ENCODE assay signal across 9 cellular contexts in genomic region chr11:73048446-73048845, GRCh38.
A peak's percentile ranks its signal among the peaks of the same experiment; 100 is the strongest.
DNase-seq lines count a peak whose midpoint lies in the region; ATAC-seq, FAIRE-seq and TF ChIP-seq lines count a peak whose summit lies in the region.
"Had no signal": no experiment of that assay in that cellular context is flagged by ENCODE, and none has a peak within 500 bp of the region (broad histone marks: within the 10 kb centered on the region; RNA-seq: fewer than 3 reads in every experiment).

No MANE protein-coding gene starts in this region.

- RAD21 ChIA-PET in GM12878 (lab: Charles Lee; ENCODE audit: unreplicated experiment) = interaction anchor here (0.8 to 2.3 kb wide), 9 partner anchors 10 to 115 kb away, joined by 3 to 8 read pairs (median 6); partner anchors contain the start of gene FCHSD2

- H3K27me3 ChIP-seq in left ventricle myocardium inferior (ENCODE audit: low read depth) = no peaks in the 10 kb centered on the region
- no peaks in the 10 kb centered on the region for H3K27me3 ChIP-seq in GM12878 (replicated peaks in 1 of 2; ENCODE audit: control insufficient read depth in 2 of 2, insufficient read depth in 2 of 2, low read length in 1 of 2)

- TF ChIP-seq CTCF in left ventricle myocardium inferior (IDR thresholded peaks at IDR 0.05; ENCODE audit: borderline replicate concordance) = no peak
- no peak for TF ChIP-seq CTCF in GM12878 (IDR thresholded peaks at IDR 0.05 in 2 of 3, conservative IDR thresholded peaks at IDR 0.05 in 1 of 3; ENCODE audit: control insufficient read depth in 2 of 3, extremely low read depth in 1 of 3, insufficient read depth in 1 of 3, low read depth in 3 of 3, low read length in 3 of 3)

- H3K4me2 ChIP-seq in GM12878 (ENCODE audit: control insufficient read depth, insufficient read depth) = peak overlapping the region; percentile 98

- no peak for ATAC-seq in Right ventricle myocardium superior (ENCODE audit: poor library complexity)
- peak; percentile 4 for ATAC-seq in HG03342 (IDR thresholded peaks at IDR 0.05; ENCODE audit: unreplicated experiment)
- ATAC-seq in GM12878 = peak; percentile 19
- no peak for ATAC-seq in GM21825 (IDR thresholded peaks at IDR 0.05; ENCODE audit: unreplicated experiment)
- ATAC-seq in GM21576 (IDR thresholded peaks at IDR 0.05; ENCODE audit: unreplicated experiment) = no peak

- SMC1A ChIA-PET in GM12878 (lab: Charles Lee; ENCODE audit: uncharacterized antibody, unreplicated experiment) = interaction anchor here (0.7 to 2.5 kb wide), 25 partner anchors 9 to 930 kb away, joined by 3 to 13 read pairs (median 4); partner anchors contain the start of gene FCHSD2

- peaks cover 30% of the 10 kb centered on the region for H3K4me1 ChIP-seq in left ventricle myocardium inferior
- H3K4me1 ChIP-seq in GM12878 (ENCODE audit: control insufficient read depth, insufficient read depth, low read length) = peaks cover 44% of the 10 kb centered on the region

- FAIRE-seq in GM12878 (lab: Jason Lieb, UNC) (no peak), urothelium cell line (lab: Jason Lieb, UNC) (no peak)

- H3K9ac ChIP-seq in GM12878 (ENCODE audit: control insufficient read depth, insufficient read depth, low read length) = peak overlapping the region; percentile 69

- BruUV-seq in GM12878 (replicated peaks; lab: Mats Ljungman, UMichigan) = TSS peak; percentile 8

- intact Hi-C loops in left ventricle myocardium inferior (cut with micrococcal nuclease) (no loop called here), Right ventricle myocardium superior (cut with DNase I) (no loop called here), GM12878 (cut with micrococcal nuclease; ENCODE audit: unreplicated experiment) (no loop called here)

- POLR2A ChIA-PET in GM12878 (lab: Charles Lee) = interaction anchor here (0.8 to 1.9 kb wide), 4 partner anchors 9 to 110 kb away, joined by 3 to 10 read pairs (median 4); no protein-coding TSS in a partner anchor

- no peaks in the 10 kb centered on the region for H3K36me3 ChIP-seq in left ventricle myocardium inferior
- H3K36me3 ChIP-seq in GM12878 (ENCODE audit: control insufficient read depth in 2 of 2, insufficient read depth in 2 of 2, low read length in 1 of 2) = peaks cover 0 to 6% of the 10 kb centered on the region in 2 experiments; a peak in 3 of 4 replicates

- CTCF ChIA-PET in GM12878 (lab: Yijun Ruan, JAX) = interaction anchor here (0.9 to 3.8 kb wide), 7 partner anchors 28 to 129 kb away, joined by 3 to 15 read pairs (median 4); no protein-coding TSS in a partner anchor

- no peak for TF ChIP-seq POLR2A in GM12878 (IDR thresholded peaks at IDR 0.05; ENCODE audit: low read depth, low read length)

- no peak for TF ChIP-seq EP300 in GM12878 (IDR thresholded peaks at IDR 0.05; ENCODE audit: borderline replicate concordance in 1 of 2, control insufficient read depth in 1 of 2, low read depth in 2 of 2, low read length in 2 of 2)

- H3K4me3 ChIP-seq in left ventricle myocardium inferior (no peak overlapping the region), GM12878 (peak overlapping the region; percentile 40; the same call in 1 of the 2 replicates)

- in situ Hi-C loops in GM12878 (cut with MboI) = no loop called here

- H3K79me2 ChIP-seq in GM12878 (ENCODE audit: control insufficient read depth, insufficient read depth, low read length) = peaks cover 77% of the 10 kb centered on the region

- WGBS in GM12878 (ENCODE audit: insufficient coverage, insufficient replicate concordance, low lambda C conversion rate, missing lambda C conversion rate) = 23% methylated on average over 3 of the region's 3 CpGs

- H3K9me3 ChIP-seq in left ventricle myocardium inferior (replicated peaks) = no peaks in the 10 kb centered on the region
- peaks cover 7% of the 10 kb centered on the region for H3K9me3 ChIP-seq in GM12878 (replicated peaks; ENCODE audit: control insufficient read depth, insufficient read depth, low read length)

- H3K27ac ChIP-seq in left ventricle myocardium inferior (replicated peaks) = peak overlapping the region; percentile 29
- peak overlapping the region; percentile 95 for H3K27ac ChIP-seq in GM12878 (ENCODE audit: control insufficient read depth, insufficient read depth)

- no peak for TF ChIP-seq RAD21 in GM12878 (IDR thresholded peaks at IDR 0.05; ENCODE audit: insufficient read depth, low read depth, low read length)

- peak overlapping the region; percentile 31; the same call in 1 of the 2 replicates for H2AFZ ChIP-seq in GM12878 (ENCODE audit: control insufficient read depth, low read depth, low read length)

- no peak for DNase-seq in left ventricle myocardium inferior
- DNase-seq in Right ventricle myocardium superior = no peak
- no peak for DNase-seq in GM12878 (ENCODE audit: low read depth, low spot score)
- DNase-seq in urothelium cell line (ENCODE audit: low spot score) = no peak
- DNase-seq in activated gamma-delta T cell treated with Interleukin-2 at 50 U/mL for 16 hours = no peak
- DNase-seq: NCI-H2171 had no signal

- H4K20me1 ChIP-seq in GM12878 (ENCODE audit: control insufficient read depth, insufficient read depth) = no peaks in the 10 kb centered on the region

TF ChIP-seq in GM12878, 131 proteins besides CTCF, POLR2A, EP300 and RAD21:
- TF ChIP-seq YBX1 (IDR thresholded peaks at IDR 0.05) (no peak), MTA2 (IDR thresholded peaks at IDR 0.05; ENCODE audit: low read depth) (no peak), EED (IDR thresholded peaks at IDR 0.05; ENCODE audit: low read depth) (0 out of 2 replicates have a peak, but pooled peaks have one; percentile 6), JUNB (IDR thresholded peaks at IDR 0.05) (no peak), SP1 (IDR thresholded peaks at IDR 0.05; ENCODE audit: low read depth, low read length) (no peak), TCF3 (IDR thresholded peaks at IDR 0.05; ENCODE audit: borderline replicate concordance, insufficient read depth, low read depth, low read length) (no peak), NRF1 (conservative IDR thresholded peaks at IDR 0.05; ENCODE audit: low read depth, low read length) (no peak), TAF1 (IDR thresholded peaks at IDR 0.05; ENCODE audit: borderline replicate concordance, low read depth, low read length) (no peak), IKZF1 (conservative IDR thresholded peaks at IDR 0.05) (0 out of 2 replicates have a peak, but pooled peaks have one; percentile 10), PBX3 (IDR thresholded peaks at IDR 0.05; ENCODE audit: insufficient replicate concordance, low read depth, low read length) (no peak), REST (IDR thresholded peaks at IDR 0.05; ENCODE audit: low read depth, low read length) (no peak), SUPT20H (IDR thresholded peaks at IDR 0.05; ENCODE audit: borderline replicate concordance, control insufficient read depth, low read depth, low read length) (no peak)
- TF ChIP-seq, protein P1, sequence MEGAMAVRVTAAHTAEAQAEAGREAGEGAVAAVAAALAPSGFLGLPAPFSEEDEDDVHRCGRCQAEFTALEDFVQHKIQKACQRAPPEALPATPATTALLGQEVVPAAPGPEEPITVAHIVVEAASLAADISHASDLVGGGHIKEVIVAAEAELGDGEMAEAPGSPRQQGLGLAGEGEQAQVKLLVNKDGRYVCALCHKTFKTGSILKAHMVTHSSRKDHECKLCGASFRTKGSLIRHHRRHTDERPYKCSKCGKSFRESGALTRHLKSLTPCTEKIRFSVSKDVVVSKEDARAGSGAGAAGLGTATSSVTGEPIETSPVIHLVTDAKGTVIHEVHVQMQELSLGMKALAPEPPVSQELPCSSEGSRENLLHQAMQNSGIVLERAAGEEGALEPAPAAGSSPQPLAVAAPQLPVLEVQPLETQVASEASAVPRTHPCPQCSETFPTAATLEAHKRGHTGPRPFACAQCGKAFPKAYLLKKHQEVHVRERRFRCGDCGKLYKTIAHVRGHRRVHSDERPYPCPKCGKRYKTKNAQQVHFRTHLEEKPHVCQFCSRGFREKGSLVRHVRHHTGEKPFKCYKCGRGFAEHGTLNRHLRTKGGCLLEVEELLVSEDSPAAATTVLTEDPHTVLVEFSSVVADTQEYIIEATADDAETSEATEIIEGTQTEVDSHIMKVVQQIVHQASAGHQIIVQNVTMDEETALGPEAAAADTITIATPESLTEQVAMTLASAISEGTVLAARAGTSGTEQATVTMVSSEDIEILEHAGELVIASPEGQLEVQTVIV (IDR thresholded peaks at IDR 0.05; ENCODE audit: borderline replicate concordance, partially characterized antibody) = no peak

Comparison
In these comparisons a context has a peak if more than half of its experiments do, and no peak if none do; other contexts are left out.
1. ATAC-seq: peak in HG03342 (single experiment) and GM12878 (single experiment); none in Right ventricle myocardium superior (single experiment), GM21825 (single experiment) and GM21576 (single experiment).